ENCODE assay signal across 8 cellular contexts in genomic region chr11:79438631-79439429, GRCh38. TPM values are rescaled to one million over a fixed set of nuclear protein-coding genes. Genes with fewer than 3 reads are reported as not detected.
DNase-seq lines count a peak whose midpoint lies in the region; ATAC-seq and TF ChIP-seq lines count a peak whose summit lies in the region.

No MANE protein-coding gene starts in this region.

- H3K4me1 Mint-ChIP-seq in memory B cell = peaks cover 31% of the 10 kb centered on the region

- H3K4me3 ChIP-seq in AG04450 (ENCODE audit: low read depth, low read length) = peak overlapping the region; percentile 87

- H3K27ac ChIP-seq in AG04450 (ENCODE audit: low read depth, low read length) = peak overlapping the region; percentile 65

- peak overlapping the region; percentile 83 for H3K4me3 Mint-ChIP-seq in memory B cell

- no peaks in the 10 kb centered on the region for H3K9me3 Mint-ChIP-seq in memory B cell

- peak overlapping the region; percentile 17 for H3K27ac Mint-ChIP-seq in memory B cell

- H3K36me3 Mint-ChIP-seq in memory B cell = no peaks in the 10 kb centered on the region

- H3K27me3 Mint-ChIP-seq in memory B cell = peaks cover 14% of the 10 kb centered on the region

- peaks cover 5% of the 10 kb centered on the region for H3K27me3 ChIP-seq in AG04450 (ENCODE audit: control insufficient read depth, insufficient read depth, low read length)

- POLR2A ChIA-PET in AG04450 (lab: Yijun Ruan, JAX) = interaction anchor here (0.5 to 1.2 kb wide), 5 partner anchors 24 to 641 kb away, joined by 3 to 4 read pairs (median 3); no protein-coding TSS in a partner anchor

- CTCF ChIA-PET in AG04450 (lab: Charles Lee) = interaction anchor here (0.5 to 2.4 kb wide), 3 partner anchors 38 to 793 kb away, joined by 3 to 16 read pairs (median 5); no protein-coding TSS in a partner anchor

- DNase-seq in AG04450 (ENCODE audit: low read depth, low spot score) (no peak), HT1080 (ENCODE audit: low read depth) (peak; percentile 48), cerebellar cortex (ENCODE audit: low spot score) (peak; percentile 23), memory B cell (ENCODE audit: low spot score in 2 of 2) (peak; percentile 35), activated T-cell treated with anti-CD3 and anti-CD28 coated beads for 4 hours (no peak), SHP77 (lab: John Stamatoyannopoulos, UW) (no peak)

- TF ChIP-seq CTCF in AG04450 (IDR thresholded peaks at IDR 0.05; ENCODE audit: low read depth, low read length) = no peak

- ATAC-seq in memory B cell (ENCODE audit: low read depth) = no peak
- ATAC-seq in HG03025 (IDR thresholded peaks at IDR 0.05; ENCODE audit: low FRiP score, unreplicated experiment) = no peak
- ATAC-seq in GM21825 (IDR thresholded peaks at IDR 0.05; ENCODE audit: unreplicated experiment) = no peak

- no peaks in the 10 kb centered on the region; the same call in 1 of the 2 replicates for H3K9me3 ChIP-seq in AG04450 (ENCODE audit: control insufficient read depth, insufficient read depth, low read length)

RNA-seq across cellular contexts. Expression of gene TENM4, which starts 2.0 kb away (rescaled TPM):
- 5.5 and 8.4 TPM in 2 replicates for polyA plus RNA-seq in AG04450 (2011; rRNA removed)
- 19.6 and 27.3 TPM in 2 replicates for polyA minus RNA-seq in AG04450 (2011; rRNA and poly(A)+ RNA removed)
- 27.1 and 33.5 TPM in 2 replicates for total RNA-seq in HT1080 (2014; rRNA removed; shearing (Covaris generic))
- polyA plus RNA-seq in HT1080 (2015; cell fraction: cytosol; rRNA removed) = 7.9 and 8.0 TPM in 2 replicates
- 15.5 and 17.6 TPM in 2 replicates for polyA plus RNA-seq in HT1080 (2015; cell fraction: nucleus; rRNA removed)

Comparison
In these comparisons a context has a peak if more than half of its experiments do, and no peak if none do; other contexts are left out.
1. DNase-seq: peak in HT1080 (single experiment), cerebellar cortex (single experiment) and memory B cell (2 of 2); none in AG04450 (single experiment), activated T-cell treated with anti-CD3 and anti-CD28 coated beads for 4 hours (single experiment) and SHP77 (0 of 2).